Comparison of ENCODE assay signal across 12 cellular contexts in the genomic region with DNA sequence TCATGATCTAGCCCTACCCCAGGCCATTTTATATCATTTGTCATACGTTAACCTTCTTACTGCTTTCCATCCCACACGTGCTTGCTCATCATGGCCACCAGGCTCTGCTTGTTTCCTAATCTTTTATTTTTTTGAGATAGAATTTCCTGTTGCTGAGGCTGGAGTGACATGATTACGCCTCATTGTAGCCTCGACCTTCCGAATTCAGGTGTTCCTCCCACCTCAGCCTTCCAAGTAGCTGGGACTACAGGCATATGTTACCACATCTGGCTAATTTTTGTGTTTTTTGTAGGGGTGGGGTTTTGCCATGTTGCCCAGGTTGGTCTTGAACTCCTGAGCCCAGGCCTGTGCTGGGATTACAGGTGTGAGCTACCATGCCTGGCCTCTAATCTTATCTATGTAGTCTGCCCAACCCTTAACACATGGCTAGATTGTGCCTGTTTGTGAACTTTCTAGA. TPM values are rescaled to one million over a fixed set of nuclear protein-coding genes. Genes with fewer than 3 reads are reported as not detected.
DNase-seq lines count a peak whose midpoint lies in the region; ATAC-seq and TF ChIP-seq lines count a peak whose summit lies in the region.
"Had no signal": no experiment of that assay in that cellular context is flagged by ENCODE, and none has a peak within 500 bp of the region (broad histone marks: within the 10 kb centered on the region; RNA-seq: fewer than 3 reads in every experiment).

No MANE protein-coding gene starts in this region.

- H3K27me3 ChIP-seq in A673 (replicated peaks; ENCODE audit: insufficient read depth, low read depth, low read length, poor library complexity): no peaks in the 10 kb centered on the region
- H3K27me3 ChIP-seq: neural progenitor cell had no signal

- POLR2A ChIA-PET in A673 (lab: Charles Lee; ENCODE audit: low non-redundant PET): interaction anchor here (0.5 to 0.6 kb wide), 2 partner anchors 163 to 182 kb away, joined by 3 read pairs; no protein-coding TSS in a partner anchor

- ATAC-seq in HG03108 (IDR thresholded peaks at IDR 0.05; ENCODE audit: unreplicated experiment) (no peak), GM21528 (IDR thresholded peaks at IDR 0.05; ENCODE audit: low FRiP score, unreplicated experiment) (no peak)

- peak overlapping the region; percentile 91 for H3K4me3 ChIP-seq in A673 (ENCODE audit: low read depth, low read length, poor library complexity, severe bottlenecking)
- H3K4me3 ChIP-seq: neural progenitor cell had no signal

- CTCF ChIA-PET in A673 (lab: Charles Lee): no interaction called here

- TF ChIP-seq CTCF in A673 (conservative IDR thresholded peaks at IDR 0.05; ENCODE audit: low read depth, low read length): no peak

- DNase-seq in A673 (ENCODE audit: low spot score): no peak
- peak; percentile 24 for DNase-seq in HT1080 (ENCODE audit: low read depth)
- DNase-seq in astrocyte of the hippocampus (ENCODE audit: low read depth, low spot score): peak; percentile 8
- peak; percentile 22 for DNase-seq in iris pigment epithelial cell (ENCODE audit: low read depth)
- DNase-seq in DMS114 treated with DMSO at 0.1 percent for 48 hours (lab: John Stamatoyannopoulos, UW; ENCODE audit: unreplicated experiment): no peak
- DNase-seq in NCI-H2029 (lab: John Stamatoyannopoulos, UW): no peak
- DNase-seq: kidney; stimulated activated CD8-positive, alpha-beta memory T cell treated with anti-CD3 and anti-CD28 coated beads, Interleukin-4, amount 100 ng/mL, for 48 hours had no signal

- no peaks in the 10 kb centered on the region for H3K9me3 ChIP-seq in A673 (ENCODE audit: low read depth, low read length, poor library complexity, severe bottlenecking)

- BruUV-seq in A673 (replicated peaks; lab: Mats Ljungman, UMichigan): no TSS peak

- peaks cover 38% of the 10 kb centered on the region for H3K4me1 ChIP-seq in A673 (ENCODE audit: insufficient read depth, low read length, poor library complexity, severe bottlenecking)

- peak overlapping the region; percentile 38 for H3K27ac ChIP-seq in A673 (ENCODE audit: low read depth, low read length, poor library complexity, severe bottlenecking)
- H3K27ac ChIP-seq: neural progenitor cell, RWPE1 had no signal

- intact Hi-C loops in A673 (cut with micrococcal nuclease; ENCODE audit: unreplicated experiment): no loop called here

- peaks cover 44% of the 10 kb centered on the region for H3K36me3 ChIP-seq in A673 (ENCODE audit: insufficient read depth, low read length, poor library complexity, severe bottlenecking)
- H3K36me3 ChIP-seq: neural progenitor cell had no signal

RNA-seq across cellular contexts. Expression of a gene that starts 3.3 kb away (rescaled TPM):
- 122 and 152 TPM in 2 replicates for total RNA-seq in A673 (2021)
- 233 and 246 TPM in 2 replicates for total RNA-seq in HT1080 (2014; rRNA removed; shearing (Covaris generic))
- 258 and 278 TPM in 2 replicates for polyA plus RNA-seq in HT1080 (2015; cell fraction: cytosol; rRNA removed)
- polyA plus RNA-seq in HT1080 (2015; cell fraction: nucleus; rRNA removed): 367 and 411 TPM in 2 replicates

Comparison
In these comparisons a context has a peak if more than half of its experiments do, and no peak if none do; other contexts are left out.
1. DNase-seq: peak in HT1080 (single experiment), astrocyte of the hippocampus (single experiment) and iris pigment epithelial cell (single experiment); none in A673 (single experiment), DMS114 treated with DMSO at 0.1 percent for 48 hours (single experiment) and NCI-H2029 (single experiment).